In genomic region chr7:117531845-117532244, GRCh38 we compare ENCODE assay signal across 29 cellular contexts. TPM values are rescaled to one million over a fixed set of nuclear protein-coding genes. Genes with fewer than 3 reads are reported as not detected.
"Had no signal": no experiment of that assay in that cellular context is flagged by ENCODE, and none has a peak within 500 bp of the region (broad histone marks: within the 10 kb centered on the region; RNA-seq: fewer than 3 reads in every experiment).

No MANE protein-coding gene starts in this region.

- H3K4me1 ChIP-seq: left lung, lower lobe of right lung, neural progenitor cell, right atrium auricular region, right lobe of liver, tibial nerve, upper lobe of right lung had no signal

- H3K4me3 ChIP-seq: left lung, lower lobe of right lung, neural progenitor cell, right atrium auricular region, right lobe of liver, smooth muscle cell, tibial nerve, upper lobe of right lung had no signal

- H3K9me3 ChIP-seq: lower lobe of right lung, neutrophil, right atrium auricular region, right lobe of liver, tibial nerve, upper lobe of right lung had no signal

- H3K27ac ChIP-seq: left lung, lower lobe of right lung, neural progenitor cell, neutrophil, right atrium auricular region, right lobe of liver, tibial nerve, upper lobe of right lung had no signal

- DNase-seq: hippocampal formation; kidney glomerular epithelial cell; left cardiac atrium; left lung; lower lobe of right lung; mammary epithelial cell; mesenchymal stem cell; naive B cell; natural killer cell; nephron progenitor cell; occipital lobe; right lobe of liver; stimulated activated CD4-positive, alpha-beta T cell treated with anti-CD3 and anti-CD28 coated beads, Interleukin-1b, Interleukin-23, amount 100 ng/mL, for 48 hours; stimulated activated CD4-positive, alpha-beta T cell treated with anti-CD3 and anti-CD28 coated beads, Interleukin-2, amount 100 ng/mL, for 48 hours; stimulated activated CD4-positive, alpha-beta T cell treated with anti-CD3 and anti-CD28 coated beads, Interleukin-4, amount 100 ng/mL, for 4 hours; stimulated activated CD8-positive, alpha-beta memory T cell treated with anti-CD3 and anti-CD28 coated beads, Interleukin-4, amount 100 ng/mL, for 48 hours; stimulated activated naive CD4-positive, alpha-beta T cell treated with Interleukin-2 at 50 U/mL for 16 hours; stimulated activated naive CD8-positive, alpha-beta T cell treated with anti-CD3 and anti-CD28 coated beads, Interleukin-15, amount 100 ng/mL, for 72 hours; substantia nigra; upper lobe of right lung had no signal

- H3K9ac ChIP-seq: neural progenitor cell had no signal

- H3K27me3 ChIP-seq: left lung, neural progenitor cell, neutrophil, right atrium auricular region, right lobe of liver, tibial nerve, upper lobe of right lung had no signal

- H3K36me3 ChIP-seq: left lung, lower lobe of right lung, neural progenitor cell, neutrophil, right atrium auricular region, right lobe of liver, tibial nerve, upper lobe of right lung had no signal

- H3K4me2 ChIP-seq: neural progenitor cell, smooth muscle cell had no signal

- ATAC-seq: left cardiac atrium; left lung; lower lobe of right lung; natural killer cell; stimulated activated memory B cell treated with anti-CD40 and anti-IgM and Interleukin-4, amounts not matched to agents 10 μg/mL and 1 μg/mL and 100 μg/mL, for 72 hours; stimulated activated naive CD8-positive, alpha-beta T cell treated with anti-CD3 and anti-CD28 coated beads, Interleukin-15, amount 100 ng/mL, for 72 hours; upper lobe of right lung had no signal

RNA-seq across cellular contexts. Expression of gene CFTR, which starts 52.0 kb away (rescaled TPM):
- total RNA-seq: natural killer cell, osteocyte, pulmonary artery endothelial cell, skeletal muscle tissue had no signal
